In genomic region chr7:157406971-157407370, GRCh38 we compare ENCODE assay signal across 1 cellular context.
TF ChIP-seq lines count a peak whose summit lies in the region.

No MANE protein-coding gene starts in this region.

TF ChIP-seq in SK-N-SH treated with all-trans-retinoic acid at 6 μM for 48 hours, 23 proteins besides CTCF, POLR2A, EP300 and RAD21 (continued from another document):
- no peak for TF ChIP-seq TSHZ2 (CRISPR knock-in tag; IDR thresholded peaks at IDR 0.05)
- no peak for TF ChIP-seq ZFP30 (CRISPR knock-in tag; IDR thresholded peaks at IDR 0.05)
- no peak for TF ChIP-seq TOX (CRISPR knock-in tag; IDR thresholded peaks at IDR 0.05; ENCODE audit: borderline replicate concordance)
- TF ChIP-seq, protein P1, sequence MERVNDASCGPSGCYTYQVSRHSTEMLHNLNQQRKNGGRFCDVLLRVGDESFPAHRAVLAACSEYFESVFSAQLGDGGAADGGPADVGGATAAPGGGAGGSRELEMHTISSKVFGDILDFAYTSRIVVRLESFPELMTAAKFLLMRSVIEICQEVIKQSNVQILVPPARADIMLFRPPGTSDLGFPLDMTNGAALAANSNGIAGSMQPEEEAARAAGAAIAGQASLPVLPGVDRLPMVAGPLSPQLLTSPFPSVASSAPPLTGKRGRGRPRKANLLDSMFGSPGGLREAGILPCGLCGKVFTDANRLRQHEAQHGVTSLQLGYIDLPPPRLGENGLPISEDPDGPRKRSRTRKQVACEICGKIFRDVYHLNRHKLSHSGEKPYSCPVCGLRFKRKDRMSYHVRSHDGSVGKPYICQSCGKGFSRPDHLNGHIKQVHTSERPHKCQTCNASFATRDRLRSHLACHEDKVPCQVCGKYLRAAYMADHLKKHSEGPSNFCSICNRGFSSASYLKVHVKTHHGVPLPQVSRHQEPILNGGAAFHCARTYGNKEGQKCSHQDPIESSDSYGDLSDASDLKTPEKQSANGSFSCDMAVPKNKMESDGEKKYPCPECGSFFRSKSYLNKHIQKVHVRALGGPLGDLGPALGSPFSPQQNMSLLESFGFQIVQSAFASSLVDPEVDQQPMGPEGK (CRISPR knock-in tag; IDR thresholded peaks at IDR 0.05; ENCODE audit: borderline replicate concordance), result no peak
- no peak for TF ChIP-seq ZNF70 (CRISPR knock-in tag; IDR thresholded peaks at IDR 0.05)
- no peak for TF ChIP-seq ISL1 (CRISPR knock-in tag; IDR thresholded peaks at IDR 0.05)
- TF ChIP-seq GLIS3 (CRISPR knock-in tag; IDR thresholded peaks at IDR 0.05), result no peak
TF ChIP-seq in SK-N-SH treated with all-trans-retinoic acid at 6 μM for 48 hours: peak in this region for 0.
